In the genomic region with DNA sequence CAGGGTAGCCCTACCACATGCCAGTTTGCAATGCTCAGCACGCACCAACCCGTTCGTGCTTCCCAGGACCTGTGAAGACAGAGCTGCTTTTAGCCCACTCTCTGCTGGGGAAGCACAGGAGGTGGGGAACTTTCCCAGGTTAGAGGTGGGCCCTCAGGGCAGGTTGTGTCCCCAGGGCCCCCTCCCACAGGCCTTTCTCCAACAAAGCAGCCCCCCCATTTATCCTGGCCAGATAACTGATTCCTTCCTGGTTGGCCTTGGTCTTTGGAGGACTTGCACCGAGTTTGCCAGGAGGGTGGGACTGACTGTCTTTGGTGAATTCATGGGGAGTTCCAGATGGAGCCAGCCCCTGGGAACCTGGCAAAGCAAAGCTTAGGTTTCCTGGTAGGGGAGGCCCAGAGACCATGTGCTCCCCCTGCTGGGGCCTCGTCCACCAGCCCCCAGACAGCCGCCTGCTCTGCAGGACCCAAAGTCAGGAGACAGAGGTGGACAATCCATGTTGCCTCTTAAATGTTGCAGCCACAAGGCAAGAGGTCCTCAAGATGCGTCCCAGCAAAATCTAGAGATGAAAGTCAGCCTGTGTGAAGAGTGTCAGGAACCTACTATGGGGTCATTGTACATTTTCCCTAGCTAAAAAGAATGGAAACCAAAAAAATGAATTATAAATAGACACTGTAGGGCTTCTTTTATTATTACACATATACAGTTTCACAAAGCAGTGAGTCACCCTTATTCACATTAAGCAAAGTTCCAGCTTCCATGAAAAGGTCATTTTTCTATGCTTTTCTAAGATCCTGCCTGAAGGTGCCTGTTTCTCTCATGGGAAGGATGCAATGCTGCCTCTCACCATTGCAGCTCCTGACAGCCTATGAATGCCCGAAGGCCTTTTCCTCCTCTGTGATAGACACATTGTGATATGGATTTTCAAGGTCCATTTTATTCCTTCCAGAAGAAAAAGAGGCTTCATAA, we compare ENCODE assay signal across 11 cellular contexts.
DNase-seq lines count a peak whose midpoint lies in the region; ATAC-seq and TF ChIP-seq lines count a peak whose summit lies in the region.
"Had no signal": no experiment of that assay in that cellular context is flagged by ENCODE, and none has a peak within 500 bp of the region (broad histone marks: within the 10 kb centered on the region; RNA-seq: fewer than 3 reads in every experiment).

No MANE protein-coding gene starts in this region.

- DNase-seq in DMS 273 (lab: John Stamatoyannopoulos, UW; ENCODE audit: unreplicated experiment) = peak; percentile 84
- DNase-seq in HT-29 (ENCODE audit: low spot score) = peak; percentile 49
- DNase-seq in left lung = no peak
- no peak for DNase-seq in effector memory CD8-positive, alpha-beta T cell
- DNase-seq in aorta = no peak
- DNase-seq: activated T-cell treated with anti-CD3 and anti-CD28 coated beads, Interleukin-2, amount 50 U/mL, for 72 hours; hippocampal formation; RPMI8226 had no signal

- H3K36me3 ChIP-seq in left lung (no peaks in the 10 kb centered on the region), aorta (ENCODE audit: control insufficient read depth in 1 of 2, insufficient read depth in 2 of 2, low read length in 1 of 2) (no peaks in the 10 kb centered on the region)

- H3K9me3 ChIP-seq in left lung = no peaks in the 10 kb centered on the region
- no peaks in the 10 kb centered on the region for H3K9me3 ChIP-seq in aorta (ENCODE audit: control insufficient read depth, low read length)

- intact Hi-C loops in left lung (cut with DNase I) (no loop called here), aorta (cut with DNase I) (no loop called here)

- no peak overlapping the region for H3K27ac Mint-ChIP-seq in effector memory CD8-positive, alpha-beta T cell
- H3K27ac Mint-ChIP-seq: activated T-cell treated with anti-CD3 and anti-CD28 coated beads, Interleukin-2, amount 50 U/mL, for 72 hours had no signal

- H3K27ac ChIP-seq in left lung = no peak overlapping the region
- H3K27ac ChIP-seq in aorta (ENCODE audit: low read depth in 1 of 2, low read length in 2 of 2) = no peak overlapping the region

- no peaks in the 10 kb centered on the region for H3K36me3 Mint-ChIP-seq in effector memory CD8-positive, alpha-beta T cell (ENCODE audit: insufficient read depth)

- H3K4me3 Mint-ChIP-seq in effector memory CD8-positive, alpha-beta T cell = no peak overlapping the region
- H3K4me3 Mint-ChIP-seq: activated T-cell treated with anti-CD3 and anti-CD28 coated beads, Interleukin-2, amount 50 U/mL, for 72 hours had no signal

- peaks cover 56 to 85% of the 10 kb centered on the region in 2 donors for H3K27me3 Mint-ChIP-seq in effector memory CD8-positive, alpha-beta T cell

- H3K27me3 ChIP-seq in left lung (peaks cover 0 to 15% of the 10 kb centered on the region in 2 donors), aorta (ENCODE audit: control insufficient read depth in 1 of 2, insufficient read depth in 2 of 2, low read length in 1 of 2) (no peaks in the 10 kb centered on the region)

- H3K4me3 ChIP-seq in WI38 (ENCODE audit: low read depth, low read length) (no peak overlapping the region), left lung (no peak overlapping the region), aorta (ENCODE audit: low read length in 2 of 2) (no peak overlapping the region)

- H3K4me1 ChIP-seq in left lung (no peaks in the 10 kb centered on the region), aorta (ENCODE audit: control insufficient read depth in 1 of 2, insufficient read depth in 2 of 2, low read length in 2 of 2) (no peaks in the 10 kb centered on the region)

- TF ChIP-seq CTCF in WI38 (IDR thresholded peaks at IDR 0.05; ENCODE audit: low read depth, low read length) (0 out of 2 replicates have a peak, but pooled peaks have one; percentile 21), left lung (IDR thresholded peaks at IDR 0.05) (no peak)

- peaks cover 0 to 3% of the 10 kb centered on the region in 2 donors for H3K4me1 Mint-ChIP-seq in effector memory CD8-positive, alpha-beta T cell (ENCODE audit: low read depth in 2 of 2)

- ATAC-seq in left lung (peak; percentile 24), HG02870 (IDR thresholded peaks at IDR 0.05; ENCODE audit: unreplicated experiment) (no peak), GM18502 (IDR thresholded peaks at IDR 0.05; ENCODE audit: poor library complexity, unreplicated experiment) (no peak), aorta (ENCODE audit: low FRiP score) (no peak)
- ATAC-seq in effector memory CD8-positive, alpha-beta T cell (replicated peaks) = no peak
- ATAC-seq: activated T-cell treated with anti-CD3 and anti-CD28 coated beads, Interleukin-2, amount 50 U/mL, for 72 hours had no signal

- H3K9me3 Mint-ChIP-seq in effector memory CD8-positive, alpha-beta T cell = no peaks in the 10 kb centered on the region
- H3K9me3 Mint-ChIP-seq: activated T-cell treated with anti-CD3 and anti-CD28 coated beads, Interleukin-2, amount 50 U/mL, for 72 hours had no signal

- 89 to 90% methylated on average over 8 of the region's 8 CpGs for WGBS in aorta, 2 donors

Comparison
In these comparisons a context has a peak if more than half of its experiments do, and no peak if none do; other contexts are left out.
1. DNase-seq: peak in DMS 273 (single experiment) and HT-29 (single experiment); none in left lung (0 of 2), effector memory CD8-positive, alpha-beta T cell (0 of 3) and aorta (0 of 2).